2 cellular contexts compared by ENCODE assay signal in the genomic region with DNA sequence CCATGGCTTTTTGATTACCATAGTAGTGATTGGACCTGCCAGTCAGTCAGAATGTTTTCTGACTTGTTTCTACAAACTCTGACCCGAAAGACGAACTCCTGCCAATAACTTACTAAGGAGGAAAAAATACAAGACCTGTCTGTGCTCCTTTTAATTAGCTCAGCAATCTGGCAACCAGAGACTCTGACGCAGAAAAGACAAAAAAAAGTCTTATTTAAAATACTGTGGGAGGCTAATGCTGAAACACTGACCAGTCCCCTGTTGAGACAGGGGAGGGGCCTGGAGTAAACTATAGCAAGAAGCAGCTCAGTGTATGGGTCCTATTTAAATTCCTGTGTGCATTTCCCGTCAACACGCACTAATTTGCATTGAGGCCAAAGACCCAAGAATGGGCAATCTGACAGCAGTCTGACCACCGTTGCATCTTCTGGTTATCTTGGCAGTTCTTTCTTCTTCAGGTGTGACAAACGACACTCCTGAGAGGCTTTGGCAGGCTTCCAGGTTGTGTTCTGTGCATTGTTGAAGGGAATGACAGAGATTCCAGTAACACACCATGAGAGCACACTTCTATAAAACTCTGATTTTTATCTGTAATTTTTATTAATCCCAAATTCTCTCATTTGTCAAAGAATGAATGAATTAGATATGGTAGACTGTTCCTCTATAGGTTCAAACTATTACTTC.
TF ChIP-seq lines count a peak whose summit lies in the region.

No MANE protein-coding gene starts in this region.

TF ChIP-seq in SK-N-SH treated with all-trans-retinoic acid at 6 μM for 48 hours, 23 proteins besides CTCF, POLR2A, EP300 and RAD21 (continued from another document):
- TF ChIP-seq, protein P1, sequence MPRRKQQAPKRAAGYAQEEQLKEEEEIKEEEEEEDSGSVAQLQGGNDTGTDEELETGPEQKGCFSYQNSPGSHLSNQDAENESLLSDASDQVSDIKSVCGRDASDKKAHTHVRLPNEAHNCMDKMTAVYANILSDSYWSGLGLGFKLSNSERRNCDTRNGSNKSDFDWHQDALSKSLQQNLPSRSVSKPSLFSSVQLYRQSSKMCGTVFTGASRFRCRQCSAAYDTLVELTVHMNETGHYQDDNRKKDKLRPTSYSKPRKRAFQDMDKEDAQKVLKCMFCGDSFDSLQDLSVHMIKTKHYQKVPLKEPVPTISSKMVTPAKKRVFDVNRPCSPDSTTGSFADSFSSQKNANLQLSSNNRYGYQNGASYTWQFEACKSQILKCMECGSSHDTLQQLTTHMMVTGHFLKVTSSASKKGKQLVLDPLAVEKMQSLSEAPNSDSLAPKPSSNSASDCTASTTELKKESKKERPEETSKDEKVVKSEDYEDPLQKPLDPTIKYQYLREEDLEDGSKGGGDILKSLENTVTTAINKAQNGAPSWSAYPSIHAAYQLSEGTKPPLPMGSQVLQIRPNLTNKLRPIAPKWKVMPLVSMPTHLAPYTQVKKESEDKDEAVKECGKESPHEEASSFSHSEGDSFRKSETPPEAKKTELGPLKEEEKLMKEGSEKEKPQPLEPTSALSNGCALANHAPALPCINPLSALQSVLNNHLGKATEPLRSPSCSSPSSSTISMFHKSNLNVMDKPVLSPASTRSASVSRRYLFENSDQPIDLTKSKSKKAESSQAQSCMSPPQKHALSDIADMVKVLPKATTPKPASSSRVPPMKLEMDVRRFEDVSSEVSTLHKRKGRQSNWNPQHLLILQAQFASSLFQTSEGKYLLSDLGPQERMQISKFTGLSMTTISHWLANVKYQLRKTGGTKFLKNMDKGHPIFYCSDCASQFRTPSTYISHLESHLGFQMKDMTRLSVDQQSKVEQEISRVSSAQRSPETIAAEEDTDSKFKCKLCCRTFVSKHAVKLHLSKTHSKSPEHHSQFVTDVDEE (CRISPR knock-in tag; IDR thresholded peaks at IDR 0.05) = peak; percentile 90
- TF ChIP-seq CREB5 (CRISPR knock-in tag; IDR thresholded peaks at IDR 0.05; ENCODE audit: low read depth) (0 out of 2 replicates have a peak, but pooled peaks have one; percentile 25), ISL1 (CRISPR knock-in tag; IDR thresholded peaks at IDR 0.05) (peak; percentile 80)
TF ChIP-seq in SK-N-SH treated with all-trans-retinoic acid at 6 μM for 48 hours: peak in this region for 5.

TF ChIP-seq in WTC11, 78 proteins besides CTCF, POLR2A, EP300 and RAD21 (continued from another document):
- TF ChIP-seq, protein P2, sequence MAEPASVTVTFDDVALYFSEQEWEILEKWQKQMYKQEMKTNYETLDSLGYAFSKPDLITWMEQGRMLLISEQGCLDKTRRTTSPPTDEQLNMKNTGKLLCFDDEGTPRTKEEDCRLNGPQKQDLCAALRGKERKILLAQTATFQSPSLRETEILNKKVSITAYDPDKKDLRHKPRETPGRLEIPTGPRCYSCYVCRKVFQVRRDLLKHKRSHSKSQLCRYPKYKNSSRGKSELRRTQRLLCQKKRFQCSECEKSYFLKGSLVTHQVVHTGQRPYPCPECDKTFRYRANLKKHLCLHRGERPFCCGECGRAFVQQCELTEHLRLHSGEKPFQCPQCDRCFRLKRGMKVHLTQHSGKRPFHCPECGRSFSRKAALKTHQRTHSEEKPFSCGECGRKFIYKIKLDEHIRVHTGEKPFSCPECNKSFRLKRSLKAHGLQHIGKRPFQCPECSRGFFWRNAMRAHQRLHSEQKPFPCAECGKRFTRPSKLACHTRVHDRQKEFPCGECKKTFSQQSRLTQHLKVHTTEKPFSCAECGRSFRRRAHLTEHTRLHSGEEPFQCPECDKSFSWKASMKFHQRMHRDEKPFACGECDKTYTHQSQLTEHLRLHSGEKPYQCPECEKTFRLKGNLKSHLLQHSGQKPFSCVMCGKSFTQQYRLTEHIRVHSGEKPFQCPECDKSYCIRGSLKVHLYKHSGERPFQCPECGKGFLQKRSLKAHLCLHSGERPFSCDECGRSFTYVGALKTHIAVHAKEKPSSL (CRISPR knock-in tag; conservative IDR thresholded peaks at IDR 0.05) = no peak
- no peak for TF ChIP-seq ZNF317 (CRISPR knock-in tag; IDR thresholded peaks at IDR 0.05; ENCODE audit: borderline replicate concordance, low read depth)
- no peak for TF ChIP-seq CREB1 (CRISPR knock-in tag; IDR thresholded peaks at IDR 0.05)
- no peak for TF ChIP-seq ZNF138 (CRISPR knock-in tag; conservative IDR thresholded peaks at IDR 0.05)
- no peak for TF ChIP-seq FOXJ3 (CRISPR knock-in tag; IDR thresholded peaks at IDR 0.05; ENCODE audit: borderline replicate concordance)
- no peak for TF ChIP-seq NR2C2 (CRISPR knock-in tag; IDR thresholded peaks at IDR 0.05)
- no peak for TF ChIP-seq SP1 (CRISPR knock-in tag; conservative IDR thresholded peaks at IDR 0.05)
- TF ChIP-seq AR (CRISPR knock-in tag; IDR thresholded peaks at IDR 0.05) = no peak
- TF ChIP-seq, protein P3, sequence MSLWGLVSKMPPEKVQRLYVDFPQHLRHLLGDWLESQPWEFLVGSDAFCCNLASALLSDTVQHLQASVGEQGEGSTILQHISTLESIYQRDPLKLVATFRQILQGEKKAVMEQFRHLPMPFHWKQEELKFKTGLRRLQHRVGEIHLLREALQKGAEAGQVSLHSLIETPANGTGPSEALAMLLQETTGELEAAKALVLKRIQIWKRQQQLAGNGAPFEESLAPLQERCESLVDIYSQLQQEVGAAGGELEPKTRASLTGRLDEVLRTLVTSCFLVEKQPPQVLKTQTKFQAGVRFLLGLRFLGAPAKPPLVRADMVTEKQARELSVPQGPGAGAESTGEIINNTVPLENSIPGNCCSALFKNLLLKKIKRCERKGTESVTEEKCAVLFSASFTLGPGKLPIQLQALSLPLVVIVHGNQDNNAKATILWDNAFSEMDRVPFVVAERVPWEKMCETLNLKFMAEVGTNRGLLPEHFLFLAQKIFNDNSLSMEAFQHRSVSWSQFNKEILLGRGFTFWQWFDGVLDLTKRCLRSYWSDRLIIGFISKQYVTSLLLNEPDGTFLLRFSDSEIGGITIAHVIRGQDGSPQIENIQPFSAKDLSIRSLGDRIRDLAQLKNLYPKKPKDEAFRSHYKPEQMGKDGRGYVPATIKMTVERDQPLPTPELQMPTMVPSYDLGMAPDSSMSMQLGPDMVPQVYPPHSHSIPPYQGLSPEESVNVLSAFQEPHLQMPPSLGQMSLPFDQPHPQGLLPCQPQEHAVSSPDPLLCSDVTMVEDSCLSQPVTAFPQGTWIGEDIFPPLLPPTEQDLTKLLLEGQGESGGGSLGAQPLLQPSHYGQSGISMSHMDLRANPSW (CRISPR knock-in tag; conservative IDR thresholded peaks at IDR 0.05; ENCODE audit: low read depth) = no peak
- TF ChIP-seq, protein P4, sequence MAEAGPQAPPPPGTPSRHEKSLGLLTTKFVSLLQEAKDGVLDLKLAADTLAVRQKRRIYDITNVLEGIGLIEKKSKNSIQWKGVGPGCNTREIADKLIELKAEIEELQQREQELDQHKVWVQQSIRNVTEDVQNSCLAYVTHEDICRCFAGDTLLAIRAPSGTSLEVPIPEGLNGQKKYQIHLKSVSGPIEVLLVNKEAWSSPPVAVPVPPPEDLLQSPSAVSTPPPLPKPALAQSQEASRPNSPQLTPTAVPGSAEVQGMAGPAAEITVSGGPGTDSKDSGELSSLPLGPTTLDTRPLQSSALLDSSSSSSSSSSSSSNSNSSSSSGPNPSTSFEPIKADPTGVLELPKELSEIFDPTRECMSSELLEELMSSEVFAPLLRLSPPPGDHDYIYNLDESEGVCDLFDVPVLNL (CRISPR knock-in tag; IDR thresholded peaks at IDR 0.05; ENCODE audit: borderline replicate concordance, low read depth) = no peak
- TF ChIP-seq AFF4 (CRISPR knock-in tag; IDR thresholded peaks at IDR 0.05; ENCODE audit: borderline replicate concordance) = no peak
